Comparison of ENCODE assay signal across 23 cellular contexts in the genomic region with DNA sequence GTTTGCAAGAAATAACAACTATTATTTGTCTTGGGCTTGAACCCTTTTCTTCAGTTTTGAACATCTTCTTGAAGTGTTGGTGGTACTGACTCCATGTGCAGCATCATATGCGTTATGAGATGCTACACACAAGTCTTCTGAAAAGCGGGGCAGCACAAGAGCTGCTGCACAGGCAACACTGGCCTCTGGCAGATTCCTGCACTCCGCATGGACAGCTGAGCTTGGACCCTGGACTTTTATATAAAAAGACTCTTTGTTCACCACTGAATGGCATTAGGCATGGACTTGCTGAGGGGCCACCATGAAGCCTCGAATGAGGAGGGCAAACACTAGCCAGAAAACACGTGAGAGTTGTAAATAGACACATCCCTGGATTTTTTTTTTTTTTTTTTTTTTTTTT.
"Had no signal": no experiment of that assay in that cellular context is flagged by ENCODE, and none has a peak within 500 bp of the region (broad histone marks: within the 10 kb centered on the region; RNA-seq: fewer than 3 reads in every experiment).

No MANE protein-coding gene starts in this region.

- H3K27ac Mint-ChIP-seq: activated B cell treated with CpG ODN at 0.5 μM for 24 hours; activated CD4-positive, alpha-beta memory T cell treated with anti-CD3 and anti-CD28 coated beads for 36 hours; activated naive CD8-positive, alpha-beta T cell; memory B cell; naive B cell; T-cell; type B pancreatic cell had no signal

- H3K4me1 Mint-ChIP-seq: activated B cell treated with CpG ODN at 0.5 μM for 24 hours; central memory CD8-positive, alpha-beta T cell; memory B cell; naive B cell; T-cell had no signal

- H3K27me3 ChIP-seq: brain microvascular endothelial cell, pancreas, suprapubic skin had no signal

- H3K27me3 Mint-ChIP-seq: activated B cell treated with CpG ODN at 0.5 μM for 24 hours; activated CD4-positive, alpha-beta memory T cell treated with anti-CD3 and anti-CD28 coated beads for 36 hours; activated naive CD8-positive, alpha-beta T cell; central memory CD8-positive, alpha-beta T cell; naive B cell; T-cell; type B pancreatic cell had no signal

- DNase-seq: activated B cell treated with CpG ODN at 0.5 μM for 24 hours; activated CD4-positive, alpha-beta memory T cell treated with anti-CD3 and anti-CD28 coated beads for 36 hours; activated CD4-positive, alpha-beta T cell treated with anti-CD3 and anti-CD28 coated beads for 4 hours; activated T-cell treated with anti-CD3 and anti-CD28 coated beads for 4 hours; brain microvascular endothelial cell; cortex of kidney; effector CD8-positive, alpha-beta T cell; glutamatergic neuron; kidney glomerular epithelial cell; left ventricle myocardium superior; mucosa of descending colon; naive B cell; pancreas; retina; stimulated activated CD4-positive, alpha-beta T cell treated with anti-CD3 and anti-CD28 coated beads, Interleukin-2, amount 100 ng/mL, for 24 hours; stimulated activated naive CD8-positive, alpha-beta T cell treated with anti-CD3 and anti-CD28 coated beads, Interleukin-15, Interleukin-2, amounts not matched to agents 100 U/mL and 50 U/mL, for 24 hours; T-cell had no signal

- H3K9me3 ChIP-seq: mucosa of descending colon, pancreas, suprapubic skin had no signal

- H3K36me3 ChIP-seq: brain microvascular endothelial cell, pancreas, suprapubic skin had no signal

- H3K4me3 ChIP-seq: mucosa of descending colon, pancreas, suprapubic skin had no signal

- H3K36me3 Mint-ChIP-seq: activated CD4-positive, alpha-beta memory T cell treated with anti-CD3 and anti-CD28 coated beads for 36 hours; memory B cell; naive B cell; T-cell; type B pancreatic cell had no signal

- ATAC-seq: left ventricle myocardium superior; mucosa of descending colon; pancreas; SK-N-SH treated with all-trans-retinoic acid at 6 μM for 48 hours; stimulated activated naive CD8-positive, alpha-beta T cell treated with anti-CD3 and anti-CD28 coated beads, Interleukin-15, Interleukin-2, amounts not matched to agents 100 U/mL and 50 U/mL, for 24 hours; T-cell had no signal

- H3K9me3 Mint-ChIP-seq: activated B cell treated with CpG ODN at 0.5 μM for 24 hours; activated CD4-positive, alpha-beta memory T cell treated with anti-CD3 and anti-CD28 coated beads for 36 hours; memory B cell; T-cell; type B pancreatic cell had no signal

- H3K27ac ChIP-seq: brain microvascular endothelial cell, pancreas, suprapubic skin had no signal

- H3K4me3 Mint-ChIP-seq: activated B cell treated with CpG ODN at 0.5 μM for 24 hours; activated CD4-positive, alpha-beta memory T cell treated with anti-CD3 and anti-CD28 coated beads for 36 hours; activated naive CD8-positive, alpha-beta T cell; central memory CD8-positive, alpha-beta T cell; memory B cell; naive B cell; T-cell; type B pancreatic cell had no signal
